Comparison of ENCODE assay signal across 24 cellular contexts in the genomic region with DNA sequence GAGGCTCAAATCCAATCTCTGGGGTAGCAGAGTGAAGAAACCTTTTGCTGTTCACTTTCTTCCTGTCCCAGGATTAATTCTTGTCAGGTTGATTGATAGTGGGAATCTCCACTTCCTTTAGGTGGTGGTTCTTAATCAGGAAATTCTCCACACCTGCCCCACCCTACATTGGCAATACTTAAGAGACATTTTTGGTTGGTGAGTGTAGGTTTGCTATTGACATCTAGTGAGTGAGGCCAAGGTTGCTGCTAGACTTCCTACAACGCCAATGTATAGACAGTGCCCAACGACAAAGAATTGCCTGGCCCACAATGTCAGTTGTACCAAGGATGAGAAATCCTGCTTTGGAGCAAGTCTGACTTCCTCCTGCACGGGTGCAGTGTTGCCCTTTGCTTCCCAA. TPM values are rescaled to one million over a fixed set of nuclear protein-coding genes. Genes with fewer than 3 reads are reported as not detected.
DNase-seq lines count a peak whose midpoint lies in the region; ATAC-seq, FAIRE-seq and TF ChIP-seq lines count a peak whose summit lies in the region.
"Had no signal": no experiment of that assay in that cellular context is flagged by ENCODE, and none has a peak within 500 bp of the region (broad histone marks: within the 10 kb centered on the region; RNA-seq: fewer than 3 reads in every experiment).

No MANE protein-coding gene starts in this region.

- H3K27me3 Mint-ChIP-seq in natural killer cell (ENCODE audit: low read depth in 2 of 2): no peaks in the 10 kb centered on the region
- H3K27me3 Mint-ChIP-seq: activated CD4-positive, alpha-beta T cell treated with anti-CD3 and anti-CD28 coated beads, Interleukin-2, amount 10 ng/mL, durations not matched to agents 7 days and 5 days; activated CD8-positive, alpha-beta memory T cell treated with anti-CD3 and anti-CD28 coated beads, Interleukin-2, amount 10 ng/mL, durations not matched to agents 7 days and 5 days; naive B cell; stimulated activated memory B cell treated with anti-CD40 and anti-IgM and Interleukin-4, amounts not matched to agents 10 μg/mL and 1 μg/mL and 100 μg/mL, for 72 hours had no signal

- no peak for TF ChIP-seq POLR2A in A549 (IDR thresholded peaks at IDR 0.05; ENCODE audit: low read length)
- TF ChIP-seq POLR2A in sigmoid colon (IDR thresholded peaks at IDR 0.05): no peak

- H3K27me3 ChIP-seq in sigmoid colon: no peaks in the 10 kb centered on the region
- H3K27me3 ChIP-seq: vagina had no signal

- POLR2A ChIA-PET in A549 (lab: Yijun Ruan, JAX): no interaction called here

- CTCF ChIA-PET in A549 (lab: Yijun Ruan, JAX): interaction anchor here (1.2 to 1.4 kb wide), 3 partner anchors 129 to 180 kb away, joined by 3 read pairs; no protein-coding TSS in a partner anchor

- H3K27ac ChIP-seq in A549 (peak overlapping the region in 1 of 2 experiments; percentile 50; a peak in 1 of 6 replicates), sigmoid colon (no peak overlapping the region)
- H3K27ac ChIP-seq: vagina had no signal

- peak; percentile 56 to 82; a peak in 3 of 6 replicates for ATAC-seq in A549
- ATAC-seq in left colon: peak; percentile 80
- no peak for ATAC-seq in natural killer cell
- ATAC-seq: activated CD8-positive, alpha-beta memory T cell treated with anti-CD3 and anti-CD28 coated beads, Interleukin-2, amount 10 ng/mL, durations not matched to agents 7 days and 5 days; K562; SK-N-SH treated with all-trans-retinoic acid at 6 μM for 48 hours; stimulated activated memory B cell treated with anti-CD40 and anti-IgM and Interleukin-4, amounts not matched to agents 10 μg/mL and 1 μg/mL and 100 μg/mL, for 72 hours had no signal

- no peak for TF ChIP-seq RAD21 in A549 (conservative IDR thresholded peaks at IDR 0.05 in 1 of 2, IDR thresholded peaks at IDR 0.05 in 1 of 2)

- FAIRE-seq in A549 (lab: Jason Lieb, UNC) (no peak), HTR-8/SVneo (lab: Jason Lieb, UNC) (peak; percentile 76)
- FAIRE-seq: K562 had no signal

- WGBS in A549 (ENCODE audit: missing lambda C conversion rate): 7% methylated on average over 3 of the region's 3 CpGs
- 49 to 74% methylated on average over 3 of the region's 3 CpGs for WGBS in sigmoid colon, 2 donors

- H3K4me1 Mint-ChIP-seq in natural killer cell: peaks cover 0 to 3% of the 10 kb centered on the region in 2 donors

- DNase-seq in A549 (ENCODE audit: low read depth in 1 of 2, low spot score in 1 of 2) (peak in 1 of 2 experiments; percentile 75), HTR-8/SVneo (ENCODE audit: insufficient read length, low spot score) (no peak), SW480 (ENCODE audit: low spot score) (peak; percentile 75), left colon (no peak), GM19238 (ENCODE audit: insufficient read length, low spot score) (no peak), NCI-H1436 (lab: John Stamatoyannopoulos, UW) (no peak), natural killer cell (no peak), sigmoid colon (no peak)
- DNase-seq: activated CD4-positive, alpha-beta T cell treated with anti-CD3 and anti-CD28 coated beads, Interleukin-2, amount 10 ng/mL, durations not matched to agents 7 days and 5 days; activated CD8-positive, alpha-beta memory T cell treated with anti-CD3 and anti-CD28 coated beads, Interleukin-2, amount 10 ng/mL, durations not matched to agents 7 days and 5 days; activated naive CD4-positive, alpha-beta T cell treated with anti-CD3 and anti-CD28 coated beads for 36 hours; BE2C; cortex of kidney; DMS79; endodermal cell; naive B cell; NCI-H1436 treated with DMSO at 0.1 percent for 48 hours; NCI-H524 treated with DMSO at 0.1 percent for 48 hours; occipital lobe; stimulated activated CD4-positive, alpha-beta T cell treated with anti-CD3 and anti-CD28 coated beads, Interleukin-4, amount 100 ng/mL, for 1 hour had no signal

- peak overlapping the region; percentile 31; the same call in 2 of the 3 replicates for H3K4me2 ChIP-seq in A549

- no peaks in the 10 kb centered on the region for H3K9me3 ChIP-seq in A549
- no peaks in the 10 kb centered on the region for H3K9me3 ChIP-seq in sigmoid colon
- H3K9me3 ChIP-seq: BE2C, vagina had no signal

- H3K4me3 ChIP-seq in A549 (no peak overlapping the region), sigmoid colon (no peak overlapping the region)
- H3K4me3 ChIP-seq: K562, vagina had no signal

- no peaks in the 10 kb centered on the region for H3K36me3 ChIP-seq in sigmoid colon
- H3K36me3 ChIP-seq: BE2C, vagina had no signal

- TF ChIP-seq CTCF in A549 (IDR thresholded peaks at IDR 0.05) (no peak), natural killer cell (IDR thresholded peaks at IDR 0.05) (no peak), sigmoid colon (IDR thresholded peaks at IDR 0.05) (no peak)

- TF ChIP-seq EP300 in A549 (IDR thresholded peaks at IDR 0.05): peak in 1 of 2 experiments; percentile 44; a peak in 1 of 5 replicates
- no peak for TF ChIP-seq EP300 in sigmoid colon (IDR thresholded peaks at IDR 0.05)

- intact Hi-C loops in left colon (cut with DNase I, micrococcal nuclease) (loop anchor here in 1 of 2 donors (5.0 to 10.0 kb wide), 2 partner anchors 74 to 203 kb away; no protein-coding TSS in a partner anchor), natural killer cell (cut with micrococcal nuclease) (no loop called here), sigmoid colon (cut with DNase I) (no loop called here)

- no peak overlapping the region for H3K27ac Mint-ChIP-seq in natural killer cell
- H3K27ac Mint-ChIP-seq: activated CD4-positive, alpha-beta T cell treated with anti-CD3 and anti-CD28 coated beads, Interleukin-2, amount 10 ng/mL, durations not matched to agents 7 days and 5 days; activated CD8-positive, alpha-beta memory T cell treated with anti-CD3 and anti-CD28 coated beads, Interleukin-2, amount 10 ng/mL, durations not matched to agents 7 days and 5 days; activated naive CD4-positive, alpha-beta T cell treated with anti-CD3 and anti-CD28 coated beads for 36 hours; endodermal cell; stimulated activated memory B cell treated with anti-CD40 and anti-IgM and Interleukin-4, amounts not matched to agents 10 μg/mL and 1 μg/mL and 100 μg/mL, for 72 hours had no signal

- H3K4me3 Mint-ChIP-seq in natural killer cell: no peak overlapping the region
- H3K4me3 Mint-ChIP-seq: activated CD4-positive, alpha-beta T cell treated with anti-CD3 and anti-CD28 coated beads, Interleukin-2, amount 10 ng/mL, durations not matched to agents 7 days and 5 days; activated CD8-positive, alpha-beta memory T cell treated with anti-CD3 and anti-CD28 coated beads, Interleukin-2, amount 10 ng/mL, durations not matched to agents 7 days and 5 days; activated naive CD4-positive, alpha-beta T cell treated with anti-CD3 and anti-CD28 coated beads for 36 hours; endodermal cell; naive B cell; stimulated activated memory B cell treated with anti-CD40 and anti-IgM and Interleukin-4, amounts not matched to agents 10 μg/mL and 1 μg/mL and 100 μg/mL, for 72 hours had no signal

- no peaks in the 10 kb centered on the region for H3K9me3 Mint-ChIP-seq in natural killer cell
- H3K9me3 Mint-ChIP-seq: activated naive CD4-positive, alpha-beta T cell treated with anti-CD3 and anti-CD28 coated beads for 36 hours; endodermal cell; naive B cell; stimulated activated memory B cell treated with anti-CD40 and anti-IgM and Interleukin-4, amounts not matched to agents 10 μg/mL and 1 μg/mL and 100 μg/mL, for 72 hours had no signal

- no peaks in the 10 kb centered on the region for H3K36me3 Mint-ChIP-seq in natural killer cell

- H3K4me1 ChIP-seq in A549: peaks cover 12% of the 10 kb centered on the region
- peaks cover 0 to 22% (median 11%) of the 10 kb centered on the region in 4 donors for H3K4me1 ChIP-seq in sigmoid colon
- H3K4me1 ChIP-seq: BE2C had no signal

TF ChIP-seq in A549, 52 proteins besides CTCF, POLR2A, EP300 and RAD21:
- no peak for TF ChIP-seq FOSL2 (IDR thresholded peaks at IDR 0.05)
- peak; percentile 46 for TF ChIP-seq FOSL2 (CRISPR knock-in tag; IDR thresholded peaks at IDR 0.05)
- TF ChIP-seq HDAC2 (IDR thresholded peaks at IDR 0.05): no peak
- TF ChIP-seq HOXB5 (CRISPR knock-in tag; IDR thresholded peaks at IDR 0.05): peak; percentile 77; the same call in 1 of the 2 replicates
TF ChIP-seq in A549: peak in this region for 2.

RNA-seq across cellular contexts. Expression of gene MAP3K7CL, which starts 38.4 kb away (rescaled TPM):
- 4.7 and 5.7 TPM in 2 replicates for polyA plus RNA-seq in A549 (2011; rRNA removed)
- polyA plus RNA-seq in A549 (2012; cell fraction: cytosol; rRNA removed): 1.6 and 2.0 TPM in 2 replicates
- polyA plus RNA-seq in A549 (2012; cell fraction: nucleus; rRNA removed): 2.2 and 2.6 TPM in 2 replicates
- 2.5 to 3.6 TPM (median 2.9 TPM) in 3 replicates for polyA plus RNA-seq in A549 (2017; fragmentation: RNase III; extraction: RNeasy Plus Mini Kit Qiagen cat#74134 plus additional on column Dnase treatment)
- polyA minus RNA-seq in A549 (2011; rRNA and poly(A)+ RNA removed): 3.9 and 6.0 TPM in 2 replicates
- total RNA-seq in left colon: 1 to 10 TPM; 4.0 to 4.4 TPM
- 10 to 100 TPM in 2 of 3 donors, 1 to 10 TPM in 1; 7.0 to 16.3 (median 11.5) TPM for total RNA-seq in natural killer cell
- 10 to 100 TPM in 1 of 4 donors, 1 to 10 TPM in 3; 4.4 to 12.2 (median 5.3) TPM for total RNA-seq in sigmoid colon
- polyA plus RNA-seq in sigmoid colon: 1 to 10 TPM; 2.3 to 4.8 (median 4.1) TPM

Comparison
In these comparisons a context has a peak if more than half of its experiments do, and no peak if none do; other contexts are left out.
1. ATAC-seq: peak in A549 (2 of 2) and left colon (single experiment); none in natural killer cell (0 of 3).